Comparison of ENCODE assay signal across 10 cellular contexts in the genomic region with DNA sequence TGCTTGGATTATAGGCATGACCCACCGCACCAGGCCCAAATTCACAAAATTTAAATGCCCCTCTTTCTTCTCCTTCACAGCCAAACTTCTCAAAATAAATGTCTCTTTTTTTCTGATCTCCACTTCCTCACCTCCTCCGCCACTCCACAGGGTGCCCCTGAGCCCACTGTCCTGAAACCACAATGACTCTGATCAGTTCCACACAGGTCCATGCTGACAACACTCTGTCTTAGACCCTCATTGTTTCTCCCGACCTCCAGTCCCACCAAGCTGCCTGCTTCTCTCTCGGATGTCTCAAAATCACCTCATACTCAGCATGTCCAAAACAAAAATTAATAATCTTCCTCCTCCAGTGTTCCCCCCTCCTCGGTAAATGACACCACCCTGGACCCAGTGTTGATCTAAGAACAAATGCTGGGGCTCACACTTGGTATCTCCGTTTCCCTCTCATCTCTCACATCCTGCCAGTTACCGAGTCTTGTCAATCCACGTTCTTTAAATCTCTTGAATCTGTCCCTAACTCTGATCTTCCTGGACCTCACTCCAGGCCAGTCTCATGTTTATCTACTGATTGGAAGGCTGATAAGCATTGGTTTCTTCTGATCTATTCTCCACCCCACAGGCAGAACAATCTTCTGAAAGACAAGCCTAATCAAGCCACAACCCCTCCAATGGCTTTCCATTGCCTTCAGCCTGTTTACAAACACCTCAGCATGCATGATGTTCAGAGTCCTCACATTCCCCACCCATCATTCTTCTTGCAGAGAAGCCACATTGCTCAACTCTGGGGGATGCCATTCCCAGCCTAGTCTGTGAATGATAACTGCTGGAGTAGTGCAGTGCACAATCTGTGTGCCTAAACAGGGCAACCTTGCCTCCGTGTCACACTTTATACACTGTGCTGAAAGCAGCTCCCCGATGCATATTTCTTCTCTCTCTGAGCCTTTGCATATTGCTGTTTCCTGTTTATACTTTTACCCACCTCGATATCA. TPM values are rescaled to one million over a fixed set of nuclear protein-coding genes. Genes with fewer than 3 reads are reported as not detected.
A peak's percentile ranks its signal among the peaks of the same experiment; 100 is the strongest.
DNase-seq lines count a peak whose midpoint lies in the region; ATAC-seq, FAIRE-seq and TF ChIP-seq lines count a peak whose summit lies in the region.
"Had no signal": no experiment of that assay in that cellular context is flagged by ENCODE, and none has a peak within 500 bp of the region (broad histone marks: within the 10 kb centered on the region; RNA-seq: fewer than 3 reads in every experiment).

No MANE protein-coding gene starts in this region.

- H3K4me3 ChIP-seq in NB4 (ENCODE audit: low read depth, low read length), result no peak overlapping the region
- H3K4me3 ChIP-seq in HepG2 (replicated peaks in 1 of 3; ENCODE audit: insufficient read depth in 1 of 3, low read depth in 2 of 3, low read length in 3 of 3), result no peak overlapping the region
- H3K4me3 ChIP-seq: ascending aorta had no signal

- POLR2A ChIA-PET in HepG2 (lab: Yijun Ruan, JAX), result no interaction called here

- BruUV-seq in HepG2 (replicated peaks; lab: Mats Ljungman, UMichigan), result no TSS peak

- DNase-seq in GM18507 (ENCODE audit: extremely low spot score, insufficient read length, low read depth) (no peak), NB4 (ENCODE audit: low read depth) (peak; percentile 32), HepG2 (ENCODE audit: low spot score) (peak; percentile 29), NCI-H2227 (lab: John Stamatoyannopoulos, UW; ENCODE audit: unreplicated experiment) (no peak), NCI-H82 treated with DMSO at 0.1 percent for 48 hours (lab: John Stamatoyannopoulos, UW; ENCODE audit: unreplicated experiment) (no peak), midbrain (lab: John Stamatoyannopoulos, UW) (no peak), GM20000 (ENCODE audit: low spot score) (no peak)
- DNase-seq: NCI-H1930 had no signal

- in situ Hi-C loops in HepG2 (cut with HindIII; ENCODE audit: extremely low pct_ligation_motif_present, low pct_unique_long_range_greater_than_20kb), result no loop called here

- ATAC-seq in GM21529 (IDR thresholded peaks at IDR 0.05; ENCODE audit: unreplicated experiment) (peak; percentile 53), HepG2 (peak; percentile 89)

- no peak overlapping the region for H3K27ac ChIP-seq in HepG2 (ENCODE audit: extremely low read length, insufficient read depth, low read length)
- H3K27ac ChIP-seq: ascending aorta had no signal

- CTCF ChIA-PET in HepG2 (lab: Yijun Ruan, JAX; ENCODE audit: low intra/inter-chr PET ratio, low total read pairs), result no interaction called here

- no peak for TF ChIP-seq POLR2A in NB4 (IDR thresholded peaks at IDR 0.05; ENCODE audit: extremely low read depth, insufficient read length)
- TF ChIP-seq POLR2A in HepG2 (IDR thresholded peaks at IDR 0.05; ENCODE audit: insufficient read depth in 1 of 2, low read depth in 2 of 2, low read length in 2 of 2), result no peak

- no peak overlapping the region for H3K4me2 ChIP-seq in HepG2 (ENCODE audit: low read depth, low read length)

- FAIRE-seq in GM18507 (lab: Jason Lieb, UNC) (peak; percentile 82), HepG2 (lab: Jason Lieb, UNC) (peak; percentile 56)

- no peak overlapping the region for H2AFZ ChIP-seq in HepG2 (ENCODE audit: low read length)

- H3K27me3 ChIP-seq in HepG2 (ENCODE audit: control insufficient read depth in 1 of 2, insufficient read depth in 2 of 2, low read length in 2 of 2), result peaks cover 0 to 3% of the 10 kb centered on the region in 2 experiments; a peak in 1 of 5 replicates
- H3K27me3 ChIP-seq: ascending aorta had no signal

- no peak for TF ChIP-seq RAD21 in HepG2 (CRISPR knock-in tag; IDR thresholded peaks at IDR 0.05)

- peaks cover 18% of the 10 kb centered on the region for H3K4me1 ChIP-seq in HepG2 (ENCODE audit: insufficient read depth, low read length)
- H3K4me1 ChIP-seq: ascending aorta had no signal

- H3K36me3 ChIP-seq in HepG2 (replicated peaks in 1 of 2; ENCODE audit: control insufficient read depth in 1 of 2, insufficient read depth in 2 of 2, low read length in 2 of 2), result no peaks in the 10 kb centered on the region
- H3K36me3 ChIP-seq: ascending aorta had no signal

- no peak for TF ChIP-seq CTCF in NB4 (IDR thresholded peaks at IDR 0.05; ENCODE audit: low read depth, low read length)
- TF ChIP-seq CTCF in HepG2 (CRISPR knock-in tag; IDR thresholded peaks at IDR 0.05), result no peak
- no peak for TF ChIP-seq CTCF in GM20000 (IDR thresholded peaks at IDR 0.05; ENCODE audit: extremely low read depth, missing control alignments)

- no peaks in the 10 kb centered on the region for H3K79me2 ChIP-seq in HepG2 (ENCODE audit: insufficient read depth, low read length)

- no peak for TF ChIP-seq EP300 in HepG2 (IDR thresholded peaks at IDR 0.05; ENCODE audit: low read depth in 2 of 2, low read length in 2 of 2)
- TF ChIP-seq EP300 in HepG2 (CRISPR knock-in tag; IDR thresholded peaks at IDR 0.05; ENCODE audit: borderline replicate concordance), result no peak

- intact Hi-C loops in HepG2 (cut with micrococcal nuclease; ENCODE audit: unreplicated experiment), result no loop called here

- no peak overlapping the region for H3K9ac ChIP-seq in HepG2 (ENCODE audit: insufficient read depth, low read depth, low read length)

- 13% methylated on average over 11 of the region's 11 CpGs for WGBS in HepG2 (ENCODE audit: low lambda C conversion rate)

- no peaks in the 10 kb centered on the region for H4K20me1 ChIP-seq in HepG2 (ENCODE audit: insufficient read depth, low read length)

- no peaks in the 10 kb centered on the region for H3K9me3 ChIP-seq in HepG2 (ENCODE audit: low read length)
- H3K9me3 ChIP-seq: ascending aorta had no signal

TF ChIP-seq in HepG2, 621 proteins besides CTCF, POLR2A, EP300 and RAD21 (continues in another document):
- TF ChIP-seq ZNF430 (CRISPR knock-in tag; IDR thresholded peaks at IDR 0.05), result no peak
- no peak for TF ChIP-seq ZFP41 (CRISPR knock-in tag; IDR thresholded peaks at IDR 0.05; ENCODE audit: borderline replicate concordance)
- TF ChIP-seq CEBPG (CRISPR knock-in tag; IDR thresholded peaks at IDR 0.05), result peak; percentile 66
- no peak for TF ChIP-seq KLF16 (CRISPR knock-in tag; IDR thresholded peaks at IDR 0.05)
- TF ChIP-seq, protein P1, sequence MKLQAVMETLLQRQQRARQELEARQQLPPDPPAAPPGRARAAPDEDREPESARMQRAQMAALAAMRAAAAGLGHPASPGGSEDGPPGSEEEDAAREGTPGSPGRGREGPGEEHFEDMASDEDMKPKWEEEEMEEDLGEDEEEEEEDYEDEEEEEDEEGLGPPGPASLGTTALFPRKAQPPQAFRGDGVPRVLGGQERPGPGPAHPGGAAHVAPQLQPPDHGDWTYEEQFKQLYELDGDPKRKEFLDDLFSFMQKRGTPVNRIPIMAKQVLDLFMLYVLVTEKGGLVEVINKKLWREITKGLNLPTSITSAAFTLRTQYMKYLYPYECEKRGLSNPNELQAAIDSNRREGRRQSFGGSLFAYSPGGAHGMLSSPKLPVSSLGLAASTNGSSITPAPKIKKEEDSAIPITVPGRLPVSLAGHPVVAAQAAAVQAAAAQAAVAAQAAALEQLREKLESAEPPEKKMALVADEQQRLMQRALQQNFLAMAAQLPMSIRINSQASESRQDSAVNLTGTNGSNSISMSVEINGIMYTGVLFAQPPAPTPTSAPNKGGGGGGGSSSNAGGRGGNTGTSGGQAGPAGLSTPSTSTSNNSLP (IDR thresholded peaks at IDR 0.05; ENCODE audit: low read depth, low read length), result no peak
- TF ChIP-seq ZNF280B (CRISPR knock-in tag; IDR thresholded peaks at IDR 0.05; ENCODE audit: borderline replicate concordance), result no peak
- TF ChIP-seq TBP (CRISPR knock-in tag; IDR thresholded peaks at IDR 0.05), result no peak

RNA-seq across cellular contexts. Expression of gene ANKRD44, which starts 12.4 kb away (rescaled TPM):
- 0.11 and 0.36 TPM in 2 replicates for total RNA-seq in HepG2 (2016; rRNA removed; fragmentation: Illumina TruSeq; extraction: Trizol)
- not detected in 2 replicates for total RNA-seq in HepG2 (2016; cell fraction: cytosol; rRNA removed; fragmentation: Illumina TruSeq; extraction: Trizol; ENCODE audit: low read depth)
- total RNA-seq in HepG2 (2016; cell fraction: insoluble cytoplasmic fraction; rRNA removed; fragmentation: Illumina TruSeq; extraction: Trizol), result 0.55 and 0.63 TPM in 2 replicates
- total RNA-seq in HepG2 (2016; cell fraction: membrane; rRNA removed; fragmentation: Illumina TruSeq; extraction: Trizol), result 0.77 TPM in 1 of 2 replicates, not detected in the other
- total RNA-seq in HepG2 (2016; cell fraction: nucleus; rRNA removed; fragmentation: Illumina TruSeq; extraction: Trizol), result 0.44 and 1.2 TPM in 2 replicates
- 0.04 and 0.05 TPM in 2 replicates for polyA plus RNA-seq in HepG2 (2011; rRNA removed)
- 0.03 and 0.08 TPM in 2 replicates for polyA plus RNA-seq in HepG2 (2011; cell fraction: cytosol; rRNA removed)
- polyA plus RNA-seq in HepG2 (2011; cell fraction: nucleus; rRNA removed), result 1.3 and 2.2 TPM in 2 replicates
- 0.04 TPM in 1 of 2 replicates, not detected in the other for polyA plus RNA-seq in HepG2 (2012)
- polyA plus RNA-seq in HepG2 (2016; cell fraction: cytosol; fragmentation: Illumina TruSeq; extraction: Trizol; ENCODE audit: low read depth), result 0.16 TPM in 1 of 2 replicates, not detected in the other
- 0.09 and 0.17 TPM in 2 replicates for polyA plus RNA-seq in HepG2 (2016; cell fraction: insoluble cytoplasmic fraction; fragmentation: Illumina TruSeq; extraction: Trizol; ENCODE audit: low read depth)
- not detected in 2 replicates for polyA plus RNA-seq in HepG2 (2016; cell fraction: membrane; fragmentation: Illumina TruSeq; extraction: Trizol; ENCODE audit: low read depth)
- polyA plus RNA-seq in HepG2 (2016; cell fraction: nucleus; fragmentation: Illumina TruSeq; extraction: Trizol; ENCODE audit: insufficient read depth, low read depth), result 0.07 and 0.21 TPM in 2 replicates
- polyA minus RNA-seq in HepG2 (2011; rRNA and poly(A)+ RNA removed; ENCODE audit: low replicate concordance), result 0.52 and 22.4 TPM in 2 replicates
- not detected in 2 replicates for polyA minus RNA-seq in HepG2 (2011; cell fraction: cytosol; rRNA and poly(A)+ RNA removed)
- polyA minus RNA-seq in HepG2 (2011; cell fraction: nucleus; rRNA and poly(A)+ RNA removed), result 1.2 and 1.3 TPM in 2 replicates

Comparison
In these comparisons a context has a peak if more than half of its experiments do, and no peak if none do; other contexts are left out.
1. DNase-seq: peak in NB4 (single experiment) and HepG2 (single experiment); none in GM18507 (single experiment), NCI-H2227 (single experiment), NCI-H82 treated with DMSO at 0.1 percent for 48 hours (single experiment), midbrain (single experiment) and GM20000 (single experiment).